ENCODE assay signal across 29 cellular contexts in the genomic region with DNA sequence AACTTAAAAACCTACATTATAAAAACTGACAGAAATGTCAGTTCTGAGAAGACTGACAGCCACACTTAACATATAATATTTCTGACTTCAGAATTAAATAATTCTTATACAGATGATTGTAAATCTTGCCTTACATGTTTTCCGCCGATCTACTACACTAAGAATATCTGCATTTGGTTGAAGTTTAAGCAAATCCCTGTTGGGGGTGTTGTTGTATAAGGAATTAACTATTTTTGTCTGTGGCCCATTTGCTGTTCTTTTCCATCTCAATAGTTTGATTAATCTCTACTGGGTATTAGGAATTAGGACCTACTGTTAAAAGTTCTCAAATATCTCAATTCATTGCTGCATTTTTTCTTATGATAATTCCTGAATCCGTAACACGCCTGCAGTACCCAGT.
DNase-seq lines count a peak whose midpoint lies in the region; TF ChIP-seq lines count a peak whose summit lies in the region.
"Had no signal": no experiment of that assay in that cellular context is flagged by ENCODE, and none has a peak within 500 bp of the region (broad histone marks: within the 10 kb centered on the region; RNA-seq: fewer than 3 reads in every experiment).

No MANE protein-coding gene starts in this region.

- no peak overlapping the region for H2AK5ac ChIP-seq in trophoblast cell (ENCODE audit: low read length)

- no CpG with 5 or more reads among the region's 4 CpGs for WGBS in trophoblast cell (ENCODE audit: extremely low coverage, insufficient coverage, insufficient read length)

- no peak overlapping the region for H2AFZ ChIP-seq in trophoblast cell (ENCODE audit: insufficient read depth, low read length, poor library complexity)

- no peak overlapping the region for H3K4me3 Mint-ChIP-seq in osteocyte (ENCODE audit: unreplicated experiment)
- H3K4me3 Mint-ChIP-seq: activated CD4-positive, alpha-beta memory T cell treated with anti-CD3 and anti-CD28 coated beads for 36 hours; activated T-helper 17 cell treated with anti-CD3 and anti-CD28 coated beads, Interleukin-2, amount 50 U/mL, for 72 hours; B cell; CD8-positive, alpha-beta memory T cell; stimulated activated naive CD8-positive, alpha-beta T cell treated with anti-CD3 and anti-CD28 coated beads, Interleukin-15, Interleukin-2, amounts not matched to agents 100 ng/mL and 50 ng/mL, for 24 hours; T-helper 1 cell treated with Interleukin-12 subunit alpha and Interleukin-12 subunit beta and Interleukin-4 antibody, amounts not matched to agents 30 μg/mL and 1 μg/mL, for 36 hours had no signal

- no peak overlapping the region for H4K91ac ChIP-seq in trophoblast cell (ENCODE audit: low read depth, low read length)

- no peak overlapping the region for H3K9ac ChIP-seq in trophoblast cell (ENCODE audit: low read length)

- H3K79me1 ChIP-seq in trophoblast cell (ENCODE audit: low read length): no peaks in the 10 kb centered on the region

- no peak overlapping the region for H2BK120ac ChIP-seq in trophoblast cell (ENCODE audit: insufficient read depth, low read length, poor library complexity)

- no peak overlapping the region for H3K27ac ChIP-seq in trophoblast cell (ENCODE audit: low read depth, low read length)
- no peak overlapping the region for H3K27ac ChIP-seq in ascending aorta
- H3K27ac ChIP-seq: coronary artery, gastroesophageal sphincter, psoas muscle, SJSA1 had no signal

- H3K9me3 Mint-ChIP-seq in osteocyte (ENCODE audit: unreplicated experiment): no peaks in the 10 kb centered on the region
- H3K9me3 Mint-ChIP-seq: stimulated activated naive CD8-positive, alpha-beta T cell treated with anti-CD3 and anti-CD28 coated beads, Interleukin-15, Interleukin-2, amounts not matched to agents 100 ng/mL and 50 ng/mL, for 24 hours had no signal

- H3K4me3 ChIP-seq in choroid plexus epithelial cell (ENCODE audit: low read depth, low read length): no peak overlapping the region
- H3K4me3 ChIP-seq in trophoblast cell (ENCODE audit: low read depth, low read length): no peak overlapping the region
- no peak overlapping the region for H3K4me3 ChIP-seq in ascending aorta
- H3K4me3 ChIP-seq: coronary artery, gastroesophageal sphincter, HAP-1, K562, psoas muscle, SJSA1 had no signal

- intact Hi-C loops in ascending aorta (cut with DNase I): no loop called here

- DNase-seq in NCI-H82 (lab: John Stamatoyannopoulos, UW) (peak; percentile 13), NCI-H82 treated with DMSO at 0.1 percent for 48 hours (lab: John Stamatoyannopoulos, UW; ENCODE audit: unreplicated experiment) (no peak), HT-29 (ENCODE audit: low spot score) (peak; percentile 0), choroid plexus epithelial cell (ENCODE audit: low read depth) (peak; percentile 0), osteocyte (ENCODE audit: extremely low spot score, unreplicated experiment) (no peak), trophoblast cell (no peak), LoVo (ENCODE audit: low spot score) (no peak), ascending aorta (ENCODE audit: low spot score in 2 of 2) (no peak)
- DNase-seq: activated CD4-positive, alpha-beta memory T cell treated with anti-CD3 and anti-CD28 coated beads for 36 hours; activated CD8-positive, alpha-beta memory T cell treated with anti-CD3 and anti-CD28 coated beads, Interleukin-2, amount 50 U/mL, for 48 hours; activated naive CD4-positive, alpha-beta T cell treated with anti-CD3 and anti-CD28 coated beads, Interleukin-2, amount 50 U/mL, for 16 hours; amniotic stem cell; CD8-positive, alpha-beta memory T cell; DMS53; GDM1; hippocampal formation; left cardiac atrium; NCI-H1694; NCI-H2171; psoas muscle had no signal

- H3K9me3 ChIP-seq in trophoblast cell (ENCODE audit: insufficient read depth, low read depth, low read length) (no peaks in the 10 kb centered on the region), ascending aorta (no peaks in the 10 kb centered on the region)
- H3K9me3 ChIP-seq: gastroesophageal sphincter, HAP-1, psoas muscle, SJSA1 had no signal

- TF ChIP-seq CTCF in choroid plexus epithelial cell (conservative IDR thresholded peaks at IDR 0.05; ENCODE audit: low read depth, low read length) (no peak), osteocyte (IDR thresholded peaks at IDR 0.05) (peak; percentile 19), ascending aorta (IDR thresholded peaks at IDR 0.05) (no peak)

- H3K36me3 Mint-ChIP-seq in osteocyte (ENCODE audit: unreplicated experiment): no peaks in the 10 kb centered on the region
- H3K36me3 Mint-ChIP-seq: activated CD4-positive, alpha-beta memory T cell treated with anti-CD3 and anti-CD28 coated beads for 36 hours; CD8-positive, alpha-beta memory T cell had no signal

- H3K36me3 ChIP-seq in trophoblast cell (ENCODE audit: control insufficient read depth in 1 of 2, insufficient read depth in 2 of 2, low read length in 2 of 2) (no peaks in the 10 kb centered on the region), ascending aorta (no peaks in the 10 kb centered on the region)
- H3K36me3 ChIP-seq: gastroesophageal sphincter, HAP-1, SJSA1 had no signal

- no peak overlapping the region for H3K27ac Mint-ChIP-seq in osteocyte (ENCODE audit: unreplicated experiment)
- H3K27ac Mint-ChIP-seq: activated CD4-positive, alpha-beta memory T cell treated with anti-CD3 and anti-CD28 coated beads for 36 hours; activated T-helper 17 cell treated with anti-CD3 and anti-CD28 coated beads, Interleukin-2, amount 50 U/mL, for 72 hours; B cell; CD8-positive, alpha-beta memory T cell; stimulated activated naive CD8-positive, alpha-beta T cell treated with anti-CD3 and anti-CD28 coated beads, Interleukin-15, Interleukin-2, amounts not matched to agents 100 ng/mL and 50 ng/mL, for 24 hours; T-helper 1 cell treated with Interleukin-12 subunit alpha and Interleukin-12 subunit beta and Interleukin-4 antibody, amounts not matched to agents 30 μg/mL and 1 μg/mL, for 36 hours had no signal

- H3K27me3 Mint-ChIP-seq in osteocyte (ENCODE audit: unreplicated experiment): peaks cover 5% of the 10 kb centered on the region
- H3K27me3 Mint-ChIP-seq: activated CD4-positive, alpha-beta memory T cell treated with anti-CD3 and anti-CD28 coated beads for 36 hours; activated T-helper 17 cell treated with anti-CD3 and anti-CD28 coated beads, Interleukin-2, amount 50 U/mL, for 72 hours; B cell; CD8-positive, alpha-beta memory T cell; stimulated activated naive CD8-positive, alpha-beta T cell treated with anti-CD3 and anti-CD28 coated beads, Interleukin-15, Interleukin-2, amounts not matched to agents 100 ng/mL and 50 ng/mL, for 24 hours had no signal

- H4K8ac ChIP-seq in trophoblast cell (ENCODE audit: low read depth, low read length): no peak overlapping the region

- no peak overlapping the region for H2BK5ac ChIP-seq in trophoblast cell (ENCODE audit: low read depth, low read length, poor library complexity)

- H4K12ac ChIP-seq in trophoblast cell (ENCODE audit: low read depth, low read length): no peak overlapping the region

- H3K4ac ChIP-seq in trophoblast cell (ENCODE audit: low read depth, low read length): no peak overlapping the region

- no peak overlapping the region for H2BK12ac ChIP-seq in trophoblast cell (ENCODE audit: low read length)

- no peak overlapping the region for H3K18ac ChIP-seq in trophoblast cell (ENCODE audit: low read length)

- no peak overlapping the region for H3K4me2 ChIP-seq in trophoblast cell (ENCODE audit: low read length)

- H3K4me1 ChIP-seq in trophoblast cell (ENCODE audit: control insufficient read depth in 1 of 2, insufficient read depth in 2 of 2, low read length in 2 of 2): no peaks in the 10 kb centered on the region
- H3K4me1 ChIP-seq in ascending aorta: no peaks in the 10 kb centered on the region
- H3K4me1 ChIP-seq: gastroesophageal sphincter, psoas muscle, SJSA1 had no signal

- no peak overlapping the region for H3K23ac ChIP-seq in trophoblast cell (ENCODE audit: low read length)

- H3K4me1 Mint-ChIP-seq in osteocyte (ENCODE audit: unreplicated experiment): no peaks in the 10 kb centered on the region
- H3K4me1 Mint-ChIP-seq: activated T-helper 17 cell treated with anti-CD3 and anti-CD28 coated beads, Interleukin-2, amount 50 U/mL, for 72 hours; B cell; CD8-positive, alpha-beta memory T cell had no signal

- H3K27me3 ChIP-seq in trophoblast cell (ENCODE audit: insufficient read depth, low read length): no peaks in the 10 kb centered on the region
- H3K27me3 ChIP-seq in ascending aorta: no peaks in the 10 kb centered on the region
- H3K27me3 ChIP-seq: gastroesophageal sphincter, SJSA1 had no signal

- H3K14ac ChIP-seq in trophoblast cell (ENCODE audit: low read length): no peak overlapping the region

- H3K79me2 ChIP-seq in trophoblast cell (ENCODE audit: control insufficient read depth, insufficient read depth, low read length, poor library complexity): no peaks in the 10 kb centered on the region

Comparison
In these comparisons a context has a peak if more than half of its experiments do, and no peak if none do; other contexts are left out.
1. DNase-seq: peak in NCI-H82 (single experiment), HT-29 (single experiment) and choroid plexus epithelial cell (single experiment); none in NCI-H82 treated with DMSO at 0.1 percent for 48 hours (single experiment), osteocyte (single experiment), trophoblast cell (0 of 2), LoVo (single experiment) and ascending aorta (0 of 2).